In the genomic region with DNA sequence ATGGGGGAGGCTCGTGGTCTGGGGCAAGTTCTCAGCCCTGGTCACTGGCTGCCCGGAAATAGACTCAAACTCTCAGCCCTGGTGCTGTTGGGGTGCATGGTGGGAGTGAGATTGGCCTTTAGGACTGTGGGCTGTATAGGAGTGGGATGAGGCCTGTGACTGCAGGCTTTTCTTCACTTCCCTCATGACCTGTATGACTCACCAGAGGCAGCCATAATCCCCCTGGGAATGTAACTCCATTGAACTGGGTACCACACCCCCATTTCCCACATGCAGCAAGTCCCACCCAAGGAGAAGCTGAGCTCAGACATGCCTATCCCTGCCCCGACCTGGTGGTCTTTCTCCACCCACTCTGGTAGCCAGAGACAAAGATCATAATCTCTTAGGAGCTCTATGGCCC, we compare ENCODE assay signal across 28 cellular contexts.
DNase-seq lines count a peak whose midpoint lies in the region; ATAC-seq, FAIRE-seq and TF ChIP-seq lines count a peak whose summit lies in the region.
"Had no signal": no experiment of that assay in that cellular context is flagged by ENCODE, and none has a peak within 500 bp of the region (broad histone marks: within the 10 kb centered on the region; RNA-seq: fewer than 3 reads in every experiment).

No MANE protein-coding gene starts in this region.

- no peaks in the 10 kb centered on the region for H4K20me1 ChIP-seq in keratinocyte (ENCODE audit: control insufficient read depth, extremely low read depth, insufficient read depth, low read length)

- H3K27ac ChIP-seq in keratinocyte (ENCODE audit: control insufficient read depth, insufficient read depth, low read length), result peak overlapping the region; percentile 68
- H3K27ac ChIP-seq: breast epithelium, parathyroid adenoma, skin epidermis, tibial artery had no signal

- peaks cover 0 to 4% of the 10 kb centered on the region in 2 donors for H3K9me3 Mint-ChIP-seq in stimulated activated naive CD8-positive, alpha-beta T cell treated with anti-CD3 and anti-CD28 coated beads, Interleukin-15, amount 100 ng/mL, for 72 hours
- H3K9me3 Mint-ChIP-seq: dendritic cell treated with granulocyte-macrophage colony-stimulating factor and Interleukin-4, amounts not matched to agents 40 ng/mL and 50 ng/mL, for 4 days; T-helper 1 cell treated with Interleukin-12 subunit alpha and Interleukin-12 subunit beta and Interleukin-4 antibody, amounts not matched to agents 30 μg/mL and 1 μg/mL, for 36 hours had no signal

- H3K4me3 Mint-ChIP-seq in stimulated activated naive CD8-positive, alpha-beta T cell treated with anti-CD3 and anti-CD28 coated beads, Interleukin-15, amount 100 ng/mL, for 72 hours, result no peak overlapping the region
- H3K4me3 Mint-ChIP-seq: CD8-positive, alpha-beta T cell; dendritic cell treated with granulocyte-macrophage colony-stimulating factor and Interleukin-4, amounts not matched to agents 40 ng/mL and 50 ng/mL, for 4 days; natural killer cell; T-helper 1 cell treated with Interleukin-12 subunit alpha and Interleukin-12 subunit beta and Interleukin-4 antibody, amounts not matched to agents 30 μg/mL and 1 μg/mL, for 36 hours had no signal

- H3K36me3 ChIP-seq in keratinocyte (ENCODE audit: control insufficient read depth in 2 of 2, extremely low read depth in 1 of 2, insufficient read depth in 2 of 2, low read length in 2 of 2), result no peaks in the 10 kb centered on the region
- H3K36me3 ChIP-seq: breast epithelium, HAP-1, tibial artery had no signal

- no peaks in the 10 kb centered on the region for H3K79me2 ChIP-seq in keratinocyte (ENCODE audit: control insufficient read depth, insufficient read depth, low read length)
- H3K79me2 ChIP-seq: parathyroid adenoma had no signal

- H3K27ac Mint-ChIP-seq in stimulated activated naive CD8-positive, alpha-beta T cell treated with anti-CD3 and anti-CD28 coated beads, Interleukin-15, amount 100 ng/mL, for 72 hours, result no peak overlapping the region
- H3K27ac Mint-ChIP-seq: CD8-positive, alpha-beta T cell; dendritic cell treated with granulocyte-macrophage colony-stimulating factor and Interleukin-4, amounts not matched to agents 40 ng/mL and 50 ng/mL, for 4 days; natural killer cell; T-helper 1 cell treated with Interleukin-12 subunit alpha and Interleukin-12 subunit beta and Interleukin-4 antibody, amounts not matched to agents 30 μg/mL and 1 μg/mL, for 36 hours had no signal

- DNase-seq in Caki2 (ENCODE audit: low read depth), result peak; percentile 16
- DNase-seq in NCI-H226, result peak; percentile 54
- peak; percentile 49 for DNase-seq in ecto neural progenitor cell (ENCODE audit: low spot score)
- DNase-seq in keratinocyte (ENCODE audit: low read depth, low spot score), result peak; percentile 23
- DNase-seq in NCI-H1105 (lab: John Stamatoyannopoulos, UW), result no peak
- no peak for DNase-seq in ACHN
- no peak for DNase-seq in stimulated activated naive CD8-positive, alpha-beta T cell treated with anti-CD3 and anti-CD28 coated beads, Interleukin-15, amount 100 ng/mL, for 72 hours
- DNase-seq: activated CD4-positive, alpha-beta T cell treated with anti-CD3 and anti-CD28 coated beads, Interleukin-2, amount 50 U/mL, for 1 hour; activated effector memory CD4-positive, alpha-beta T cell treated with Interleukin-2 at 50 U/mL for 16 hours; CD8-positive, alpha-beta T cell; DMS79 treated with DMSO at 0.1 percent for 48 hours; glutamatergic neuron; left cardiac atrium; natural killer cell; NCI-H1694; NCI-H2171 treated with DMSO at 0.1 percent for 48 hours; SIG-M5; stimulated activated CD4-positive, alpha-beta T cell treated with anti-CD3 and anti-CD28 coated beads, Interleukin-2, amount 100 ng/mL, for 48 hours; stimulated activated naive CD8-positive, alpha-beta T cell treated with anti-CD3 and anti-CD28 coated beads, Interleukin-15, Interleukin-2, amounts not matched to agents 100 U/mL and 50 U/mL, for 24 hours; tibial artery had no signal

- no peak overlapping the region for H3K4me2 ChIP-seq in keratinocyte (ENCODE audit: control insufficient read depth, extremely low read depth, insufficient read depth, low read depth, low read length)

- dilution Hi-C loops in keratinocyte (cut with MboI; ENCODE audit: extremely low pct_ligation_motif_present, low sequenced_read_pairs), result no loop called here

- no peaks in the 10 kb centered on the region for H3K4me1 Mint-ChIP-seq in stimulated activated naive CD8-positive, alpha-beta T cell treated with anti-CD3 and anti-CD28 coated beads, Interleukin-15, amount 100 ng/mL, for 72 hours
- H3K4me1 Mint-ChIP-seq: natural killer cell had no signal

- H3K27me3 Mint-ChIP-seq in stimulated activated naive CD8-positive, alpha-beta T cell treated with anti-CD3 and anti-CD28 coated beads, Interleukin-15, amount 100 ng/mL, for 72 hours, result peaks cover 7% of the 10 kb centered on the region
- H3K27me3 Mint-ChIP-seq: dendritic cell treated with granulocyte-macrophage colony-stimulating factor and Interleukin-4, amounts not matched to agents 40 ng/mL and 50 ng/mL, for 4 days had no signal

- no peak overlapping the region for H3K9ac ChIP-seq in keratinocyte (ENCODE audit: control insufficient read depth, extremely low read depth, insufficient read depth, low read length)
- H3K9ac ChIP-seq: parathyroid adenoma had no signal

- no peak for ATAC-seq in HG03175 (IDR thresholded peaks at IDR 0.05; ENCODE audit: unreplicated experiment)
- no peak for ATAC-seq in stimulated activated naive CD8-positive, alpha-beta T cell treated with anti-CD3 and anti-CD28 coated beads, Interleukin-15, amount 100 ng/mL, for 72 hours
- ATAC-seq: CD8-positive, alpha-beta T cell; left cardiac atrium; natural killer cell; stimulated activated naive CD8-positive, alpha-beta T cell treated with anti-CD3 and anti-CD28 coated beads, Interleukin-15, Interleukin-2, amounts not matched to agents 100 U/mL and 50 U/mL, for 24 hours had no signal

- H3K4me1 ChIP-seq in keratinocyte (ENCODE audit: control insufficient read depth, extremely low read depth, insufficient read depth, low read length), result peaks cover 43% of the 10 kb centered on the region
- H3K4me1 ChIP-seq: breast epithelium, HAP-1, parathyroid adenoma had no signal

- H3K9me3 ChIP-seq in keratinocyte (ENCODE audit: control insufficient read depth, low read depth, low read length), result no peaks in the 10 kb centered on the region
- H3K9me3 ChIP-seq: breast epithelium, HAP-1 had no signal

- peak; percentile 23 for FAIRE-seq in keratinocyte (lab: Jason Lieb, UNC)
- FAIRE-seq: endothelial cell of umbilical vein had no signal

- TF ChIP-seq CTCF in keratinocyte (optimal IDR thresholded peaks at IDR 0.05 in 1 of 3, IDR thresholded peaks at IDR 0.05 in 1 of 3, conservative IDR thresholded peaks at IDR 0.05 in 1 of 3; ENCODE audit: extremely low read depth in 1 of 3, insufficient read depth in 2 of 3, low read length in 3 of 3), result no peak

- in situ Hi-C loops in Caki2 (cut with HindIII; ENCODE audit: low pct_unique_long_range_greater_than_20kb, low sequenced_read_pairs), result no loop called here
- in situ Hi-C loops in ACHN (cut with HindIII; ENCODE audit: low pct_ligation_motif_present, low pct_unique_long_range_greater_than_20kb, low sequenced_read_pairs), result no loop called here

- no peaks in the 10 kb centered on the region for H3K27me3 ChIP-seq in keratinocyte (ENCODE audit: control insufficient read depth, extremely low read depth, insufficient read depth, low read length)
- H3K27me3 ChIP-seq: breast epithelium, tibial artery had no signal

- H3K4me3 ChIP-seq in keratinocyte (ENCODE audit: control insufficient read depth in 2 of 3, extremely low read depth in 1 of 3, insufficient read depth in 2 of 3, low read depth in 1 of 3, low read length in 3 of 3), result no peak overlapping the region
- H3K4me3 ChIP-seq: breast epithelium, HAP-1, skin epidermis, tibial artery had no signal

- H2AFZ ChIP-seq in keratinocyte (ENCODE audit: control insufficient read depth, low read length), result peak overlapping the region; percentile 67
- H2AFZ ChIP-seq: parathyroid adenoma had no signal

- no peaks in the 10 kb centered on the region for H3K9me1 ChIP-seq in keratinocyte (ENCODE audit: control insufficient read depth, extremely low read depth, insufficient read depth, low read length)

Comparison
In these comparisons a context has a peak if more than half of its experiments do, and no peak if none do; other contexts are left out.
1. DNase-seq: peak in Caki2 (single experiment), NCI-H226 (single experiment), ecto neural progenitor cell (single experiment) and keratinocyte (single experiment); none in NCI-H1105 (single experiment), ACHN (single experiment) and stimulated activated naive CD8-positive, alpha-beta T cell treated with anti-CD3 and anti-CD28 coated beads, Interleukin-15, amount 100 ng/mL, for 72 hours (0 of 2).